In genomic region chr2:85250045-85250444, GRCh38 we compare ENCODE assay signal across 19 cellular contexts.
DNase-seq lines count a peak whose midpoint lies in the region; ATAC-seq and TF ChIP-seq lines count a peak whose summit lies in the region.
"Had no signal": no experiment of that assay in that cellular context is flagged by ENCODE, and none has a peak within 500 bp of the region (broad histone marks: within the 10 kb centered on the region; RNA-seq: fewer than 3 reads in every experiment).

No MANE protein-coding gene starts in this region.

- H3K4me3 ChIP-seq in body of pancreas = no peak overlapping the region
- H3K4me3 ChIP-seq: breast epithelium, MG63, stomach had no signal

- H3K4me1 ChIP-seq in body of pancreas = peaks cover 35% of the 10 kb centered on the region

- intact Hi-C loops in body of pancreas (cut with DNase I) = no loop called here

- DNase-seq in DMS53 (lab: John Stamatoyannopoulos, UW) = peak; percentile 34
- no peak for DNase-seq in DMS53 treated with DMSO at 0.1 percent for 48 hours (lab: John Stamatoyannopoulos, UW; ENCODE audit: unreplicated experiment)
- peak in 2 of 4 donors; percentile 24 to 48 for DNase-seq in body of pancreas
- DNase-seq in left lobe of liver (ENCODE audit: low spot score) = no peak
- DNase-seq in activated CD4-positive, alpha-beta T cell treated with anti-CD3 and anti-CD28 coated beads for 1 hour = no peak
- DNase-seq: 8988T; activated CD4-positive, alpha-beta T cell treated with anti-CD3 and anti-CD28 coated beads for 48 hours; activated naive CD4-positive, alpha-beta T cell treated with anti-CD3 and anti-CD28 coated beads, Interleukin-2, amount 50 U/mL, for 16 hours; CD4-positive, alpha-beta T cell; effector memory CD4-positive, alpha-beta T cell; GDM1; MG63; NCI-H1930; occipital lobe; stomach had no signal

- no peak for TF ChIP-seq POLR2A in body of pancreas (IDR thresholded peaks at IDR 0.05)

- WGBS in body of pancreas, 2 donors = 16 to 28% methylated on average over 2 of the region's 2 CpGs

- no peaks in the 10 kb centered on the region for H3K36me3 ChIP-seq in body of pancreas (replicated peaks in 1 of 2; ENCODE audit: insufficient read depth in 1 of 2, low read depth in 2 of 2)
- H3K36me3 ChIP-seq: breast epithelium, MG63, stomach had no signal

- H3K27ac ChIP-seq in body of pancreas (peak overlapping the region in 3 of 4 donors; percentile 33 to 55 (median 53)), temporal lobe (ENCODE audit: low read depth, low read length) (peak overlapping the region; percentile 28)

- TF ChIP-seq CTCF in body of pancreas (IDR thresholded peaks at IDR 0.05) = no peak

- ATAC-seq in body of pancreas = peak; percentile 69
- peak; percentile 73 for ATAC-seq in left lobe of liver
- no peak for ATAC-seq in GM19324 (IDR thresholded peaks at IDR 0.05; ENCODE audit: low FRiP score, unreplicated experiment)
- no peak for ATAC-seq in GM21381 (IDR thresholded peaks at IDR 0.05; ENCODE audit: unreplicated experiment)

- H3K27me3 ChIP-seq in body of pancreas = no peaks in the 10 kb centered on the region
- H3K27me3 ChIP-seq: breast epithelium, MG63, stomach had no signal

- H3K9me3 ChIP-seq in body of pancreas = no peaks in the 10 kb centered on the region
- H3K9me3 ChIP-seq: breast epithelium, MG63, stomach had no signal

Comparison
In these comparisons a context has a peak if more than half of its experiments do, and no peak if none do; other contexts are left out.
1. ATAC-seq: peak in body of pancreas (single experiment) and left lobe of liver (single experiment); none in GM19324 (single experiment) and GM21381 (single experiment).